Comparison of ENCODE assay signal across 8 cellular contexts in genomic region chrX:40644821-40645358, GRCh38. TPM values are rescaled to one million over a fixed set of nuclear protein-coding genes. Genes with fewer than 3 reads are reported as not detected.
DNase-seq lines count a peak whose midpoint lies in the region; ATAC-seq and TF ChIP-seq lines count a peak whose summit lies in the region.

No MANE protein-coding gene starts in this region.

- peaks cover 6% of the 10 kb centered on the region for H3K36me3 Mint-ChIP-seq in WTC11
- H3K36me3 Mint-ChIP-seq in stimulated activated naive CD8-positive, alpha-beta T cell treated with anti-CD3 and anti-CD28 coated beads, Interleukin-15, Interleukin-2, amounts not matched to agents 100 ng/mL and 50 ng/mL, for 24 hours (ENCODE audit: low read depth): peaks cover 28% of the 10 kb centered on the region

- H3K27me3 ChIP-seq in A673 (replicated peaks; ENCODE audit: insufficient read depth, low read depth, low read length, poor library complexity): no peaks in the 10 kb centered on the region
- H3K27me3 ChIP-seq in lung (ENCODE audit: control insufficient read depth, insufficient read depth): no peaks in the 10 kb centered on the region

- H3K27ac Mint-ChIP-seq in WTC11: peak overlapping the region; percentile 66
- H3K27ac Mint-ChIP-seq in stimulated activated naive CD8-positive, alpha-beta T cell treated with anti-CD3 and anti-CD28 coated beads, Interleukin-15, Interleukin-2, amounts not matched to agents 100 ng/mL and 50 ng/mL, for 24 hours: peak overlapping the region; percentile 95

- WGBS in lung, 2 donors: 0 to 16% methylated on average over 4 of the region's 4 CpGs

- TF ChIP-seq CTCF in A673 (conservative IDR thresholded peaks at IDR 0.05; ENCODE audit: low read depth, low read length): no peak
- no peak for TF ChIP-seq CTCF in WTC11 (IDR thresholded peaks at IDR 0.05)
- no peak for TF ChIP-seq CTCF in lung (IDR thresholded peaks at IDR 0.05; ENCODE audit: control extremely low read depth, extremely low read depth)

- POLR2A ChIA-PET in A673 (lab: Charles Lee; ENCODE audit: low non-redundant PET) (no interaction called here), WTC11 (lab: Charles Lee) (no interaction called here)

- H3K4me1 Mint-ChIP-seq in WTC11: peaks cover 19% of the 10 kb centered on the region
- peaks cover 30% of the 10 kb centered on the region for H3K4me1 Mint-ChIP-seq in stimulated activated naive CD8-positive, alpha-beta T cell treated with anti-CD3 and anti-CD28 coated beads, Interleukin-15, Interleukin-2, amounts not matched to agents 100 ng/mL and 50 ng/mL, for 24 hours (ENCODE audit: low read depth)

- H3K4me3 ChIP-seq in A673 (ENCODE audit: low read depth, low read length, poor library complexity, severe bottlenecking): peak overlapping the region; percentile 30
- H3K4me3 ChIP-seq in Jurkat, Clone E6-1 (ENCODE audit: low read length): peak overlapping the region; percentile 58
- H3K4me3 ChIP-seq in lung: peak overlapping the region; percentile 7

- peak; percentile 29 for ATAC-seq in GM18861 (IDR thresholded peaks at IDR 0.05; ENCODE audit: unreplicated experiment)
- no peak for ATAC-seq in WTC11
- peak; percentile 19 for ATAC-seq in lung (ENCODE audit: insufficient read depth, low FRiP score)

- CTCF ChIA-PET in A673 (lab: Charles Lee): interaction anchor here (0.9 kb wide), 1 partner anchor 101 kb away, joined by 3 read pairs; no protein-coding TSS in a partner anchor
- CTCF ChIA-PET in WTC11 (lab: Charles Lee): no interaction called here

- H3K27me3 Mint-ChIP-seq in WTC11 (ENCODE audit: low read depth): no peaks in the 10 kb centered on the region
- no peaks in the 10 kb centered on the region for H3K27me3 Mint-ChIP-seq in stimulated activated naive CD8-positive, alpha-beta T cell treated with anti-CD3 and anti-CD28 coated beads, Interleukin-15, Interleukin-2, amounts not matched to agents 100 ng/mL and 50 ng/mL, for 24 hours

- H3K4me1 ChIP-seq in A673 (ENCODE audit: insufficient read depth, low read length, poor library complexity, severe bottlenecking) (no peaks in the 10 kb centered on the region), lung (ENCODE audit: control insufficient read depth in 2 of 2, insufficient read depth in 2 of 2, low read length in 2 of 2) (peaks cover 4 to 11% of the 10 kb centered on the region in 2 donors)

- H3K4me3 Mint-ChIP-seq in WTC11: peak overlapping the region; percentile 41
- peak overlapping the region; percentile 90 for H3K4me3 Mint-ChIP-seq in stimulated activated naive CD8-positive, alpha-beta T cell treated with anti-CD3 and anti-CD28 coated beads, Interleukin-15, Interleukin-2, amounts not matched to agents 100 ng/mL and 50 ng/mL, for 24 hours

- intact Hi-C loops in A673 (cut with micrococcal nuclease; ENCODE audit: unreplicated experiment): loop anchor here (5.0 kb wide), 2 partner anchors 103 to 287 kb away; no protein-coding TSS in a partner anchor

- peak; percentile 33 for DNase-seq in A673 (ENCODE audit: low spot score)
- DNase-seq in Jurkat, Clone E6-1 (ENCODE audit: low read depth, low spot score): peak; percentile 39
- DNase-seq in WTC11 (ENCODE audit: low spot score): no peak
- peak; percentile 51 for DNase-seq in lung (ENCODE audit: low spot score)
- DNase-seq in NCI-H1105 (lab: John Stamatoyannopoulos, UW): no peak

- H3K36me3 ChIP-seq in A673 (ENCODE audit: insufficient read depth, low read length, poor library complexity, severe bottlenecking) (peaks cover 4% of the 10 kb centered on the region), lung (ENCODE audit: control insufficient read depth in 2 of 2, insufficient read depth in 2 of 2, low read length in 2 of 2) (peaks cover 0 to under 1% of the 10 kb centered on the region in 2 donors)

- no TSS peak for BruUV-seq in A673 (replicated peaks; lab: Mats Ljungman, UMichigan)

- H3K27ac ChIP-seq in A673 (ENCODE audit: low read depth, low read length, poor library complexity, severe bottlenecking) (peak overlapping the region; percentile 45), cingulate gyrus (ENCODE audit: low read depth, low read length) (peak overlapping the region; percentile 71), lung (ENCODE audit: low read depth in 1 of 2, low read length in 1 of 2) (peak overlapping the region; percentile 83 to 89)

- no peaks in the 10 kb centered on the region for H3K9me3 Mint-ChIP-seq in WTC11
- no peaks in the 10 kb centered on the region for H3K9me3 Mint-ChIP-seq in stimulated activated naive CD8-positive, alpha-beta T cell treated with anti-CD3 and anti-CD28 coated beads, Interleukin-15, Interleukin-2, amounts not matched to agents 100 ng/mL and 50 ng/mL, for 24 hours

- no peaks in the 10 kb centered on the region for H3K9me3 ChIP-seq in A673 (ENCODE audit: low read depth, low read length, poor library complexity, severe bottlenecking)
- H3K9me3 ChIP-seq in lung (ENCODE audit: control insufficient read depth in 2 of 2, insufficient read depth in 1 of 2, low read length in 1 of 2): no peaks in the 10 kb centered on the region

TF ChIP-seq in WTC11, 78 proteins besides CTCF, POLR2A, EP300 and RAD21 (continues in another document):
- no peak for TF ChIP-seq GRHL2 (CRISPR knock-in tag; IDR thresholded peaks at IDR 0.05; ENCODE audit: insufficient replicate concordance, severe bottlenecking)
- TF ChIP-seq RELA (CRISPR knock-in tag; IDR thresholded peaks at IDR 0.05; ENCODE audit: borderline replicate concordance): no peak
- TF ChIP-seq ZNF317 (CRISPR knock-in tag; IDR thresholded peaks at IDR 0.05; ENCODE audit: borderline replicate concordance, low read depth): no peak
- no peak for TF ChIP-seq GABPB1 (CRISPR knock-in tag; IDR thresholded peaks at IDR 0.05)
- TF ChIP-seq CDX4 (CRISPR knock-in tag; IDR thresholded peaks at IDR 0.05; ENCODE audit: borderline replicate concordance): no peak
- no peak for TF ChIP-seq JAZF1 (CRISPR knock-in tag; IDR thresholded peaks at IDR 0.05)
- TF ChIP-seq ZNF138 (CRISPR knock-in tag; conservative IDR thresholded peaks at IDR 0.05): no peak
- TF ChIP-seq ZNF396 (CRISPR knock-in tag; IDR thresholded peaks at IDR 0.05; ENCODE audit: borderline replicate concordance): no peak
- TF ChIP-seq AR (CRISPR knock-in tag; IDR thresholded peaks at IDR 0.05): no peak
- no peak for TF ChIP-seq SMAD4 (CRISPR knock-in tag; IDR thresholded peaks at IDR 0.05)
- TF ChIP-seq ZSCAN18 (CRISPR knock-in tag; IDR thresholded peaks at IDR 0.05): no peak
- no peak for TF ChIP-seq MXD4 (CRISPR knock-in tag; IDR thresholded peaks at IDR 0.05; ENCODE audit: borderline replicate concordance)
- no peak for TF ChIP-seq ERG (CRISPR knock-in tag; IDR thresholded peaks at IDR 0.05)

RNA-seq across cellular contexts. Expression of gene CXorf38, which starts 2.5 kb away (rescaled TPM):
- 8.1 and 10.1 TPM in 2 replicates for total RNA-seq in A673 (2021)
- 13.3 TPM for polyA plus RNA-seq in Jurkat, Clone E6-1 (2012; ENCODE audit: insufficient read depth, insufficient read length)
- total RNA-seq in WTC11 (2021): 10.0 to 10.4 TPM (median 10.0 TPM) in 3 replicates
- total RNA-seq in lung: 10 to 100 TPM; 16.2 to 17.8 TPM
- polyA plus RNA-seq in lung: 10 to 100 TPM in 1 of 2 donors, 1 to 10 TPM in 1; 8.2 to 16.0 TPM

RNA-seq across cellular contexts. Expression of gene MPC1L, which starts 21.7 kb away (rescaled TPM):
- total RNA-seq in A673 (2021) (not detected in 2 replicates), WTC11 (2021) (not detected in 3 replicates), lung (not detected)
- polyA plus RNA-seq in Jurkat, Clone E6-1 (2012; ENCODE audit: insufficient read depth, insufficient read length): not detected
- not detected for polyA plus RNA-seq in lung

Comparison
In these comparisons a context has a peak if more than half of its experiments do, and no peak if none do; other contexts are left out.
1. DNase-seq: peak in A673 (single experiment), Jurkat, Clone E6-1 (single experiment) and lung (single experiment); none in WTC11 (single experiment) and NCI-H1105 (single experiment).
2. H3K4me3 ChIP-seq: peak in every context shown above with its lines; median percentile 58 in Jurkat, Clone E6-1; 30 in A673; 7 in lung.
3. Peak in every context shown above with its lines, with median percentiles within 50 percentile points of each other: H3K27ac ChIP-seq.